In the genomic region with DNA sequence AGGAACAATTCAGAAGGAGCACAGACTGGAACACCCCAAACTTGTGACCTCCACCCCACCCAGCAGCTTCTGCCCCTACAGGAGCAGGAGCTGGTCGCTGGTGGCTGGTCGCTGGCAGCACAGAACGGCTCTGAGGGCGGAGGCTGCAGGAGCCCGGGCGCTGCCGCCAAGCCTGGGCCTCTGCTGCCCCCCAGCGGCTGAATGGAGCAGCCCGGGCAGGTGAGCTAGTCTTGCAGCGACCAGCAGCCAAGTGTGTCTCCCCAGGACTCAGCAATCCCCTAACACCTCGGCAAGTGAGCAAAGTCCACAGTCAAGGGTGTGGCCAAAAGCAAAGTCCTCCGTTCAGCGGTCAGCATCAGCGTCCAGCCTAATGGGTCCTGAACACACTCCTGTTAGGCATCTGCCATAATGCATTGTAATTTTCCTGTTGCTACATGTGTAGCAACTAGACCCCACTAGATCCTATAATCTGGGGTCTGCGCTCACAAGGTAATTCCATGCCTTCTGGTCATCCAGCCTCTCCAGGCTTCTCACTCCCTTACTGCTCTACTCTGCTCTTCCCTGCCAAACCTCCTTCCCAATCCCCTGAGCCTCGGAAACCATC, we compare ENCODE assay signal across 9 cellular contexts. TPM values are rescaled to one million over a fixed set of nuclear protein-coding genes. Genes with fewer than 3 reads are reported as not detected.
DNase-seq lines count a peak whose midpoint lies in the region; ATAC-seq, FAIRE-seq and TF ChIP-seq lines count a peak whose summit lies in the region.
"Had no signal": no experiment of that assay in that cellular context is flagged by ENCODE, and none has a peak within 500 bp of the region (broad histone marks: within the 10 kb centered on the region; RNA-seq: fewer than 3 reads in every experiment).

No MANE protein-coding gene starts in this region.

- ATAC-seq in HG02642 (IDR thresholded peaks at IDR 0.05; ENCODE audit: poor library complexity, unreplicated experiment) (peak; percentile 72), GM19328 (IDR thresholded peaks at IDR 0.05; ENCODE audit: unreplicated experiment) (no peak)

- no peaks in the 10 kb centered on the region for H3K79me2 ChIP-seq in mammary epithelial cell (ENCODE audit: insufficient read depth, low read length)

- 15% methylated on average over 12 of the region's 16 CpGs for WGBS in mammary epithelial cell (ENCODE audit: low coverage, missing lambda C conversion rate)

- H3K9ac ChIP-seq in mammary epithelial cell (ENCODE audit: insufficient read depth, low read length) (no peak overlapping the region), kidney (ENCODE audit: low read length in 2 of 2) (no peak overlapping the region)

- H3K9me3 ChIP-seq in mammary epithelial cell (replicated peaks; ENCODE audit: insufficient read depth, low read length) (no peaks in the 10 kb centered on the region), kidney (ENCODE audit: control insufficient read depth in 1 of 2, low read length in 2 of 2) (no peaks in the 10 kb centered on the region)

- CTCF ChIA-PET in mammary epithelial cell (lab: Charles Lee; ENCODE audit: low non-redundant PET) = interaction anchor here (0.6 to 1.1 kb wide), 7 partner anchors 12 to 1110 kb away, joined by 3 to 8 read pairs (median 4); a partner anchor contains a TSS

- FAIRE-seq in kidney (lab: Jason Lieb, UNC) = no peak

- in situ Hi-C loops in mammary epithelial cell (cut with MboI; ENCODE audit: low sequenced_read_pairs in 2 of 2) = loop anchor here in 1 of 2 donors (25.0 kb wide), 1 partner anchor 1105 kb away; no protein-coding TSS in a partner anchor

- peak overlapping the region; percentile 32 for H2AFZ ChIP-seq in mammary epithelial cell (ENCODE audit: low read depth, low read length)

- H3K36me3 ChIP-seq in mammary epithelial cell (ENCODE audit: insufficient read depth, low read length) (no peaks in the 10 kb centered on the region), kidney (ENCODE audit: control insufficient read depth in 1 of 2, insufficient read depth in 2 of 2, low read length in 2 of 2) (no peaks in the 10 kb centered on the region)

- dilution Hi-C loops in mammary epithelial cell (cut with HindIII; ENCODE audit: low sequenced_read_pairs) = no loop called here

- intact Hi-C loops in mammary epithelial cell (cut with micrococcal nuclease) = loop anchor here (1.0 to 5.0 kb wide), 8 partner anchors 40 to 1109 kb away; no protein-coding TSS in a partner anchor
- intact Hi-C loops in kidney (cut with DNase I) = no loop called here

- no peaks in the 10 kb centered on the region for H4K20me1 ChIP-seq in mammary epithelial cell (ENCODE audit: insufficient read depth, low read length)

- DNase-seq in DMS79 (lab: John Stamatoyannopoulos, UW) (peak; percentile 41), NCI-H2171 (lab: John Stamatoyannopoulos, UW) (peak; percentile 42), mammary epithelial cell (peak; percentile 63), kidney (peak; percentile 89)
- peak; percentile 61 to 76 (median 68) for DNase-seq in activated CD4-positive, CD25-positive, alpha-beta regulatory T cell (lab: John Stamatoyannopoulos, UW)
- DNase-seq in stimulated activated CD4-positive, alpha-beta T cell treated with anti-CD3 and anti-CD28 coated beads, Interleukin-1b, Interleukin-23, amount 100 ng/mL, for 24 hours (ENCODE audit: low read depth in 4 of 4, low spot score in 1 of 4) = peak; percentile 55 to 74 (median 69)

- TF ChIP-seq CTCF in mammary epithelial cell (conservative IDR thresholded peaks at IDR 0.05 in 1 of 2, IDR thresholded peaks at IDR 0.05 in 1 of 2; ENCODE audit: extremely low read depth in 1 of 2, insufficient read depth in 1 of 2, low read depth in 1 of 2, low read length in 2 of 2) (peak; percentile 92 to 98), kidney (IDR thresholded peaks at IDR 0.05; ENCODE audit: borderline replicate concordance, extremely low read depth, insufficient read depth) (peak; percentile 88)

- H3K27ac ChIP-seq in mammary epithelial cell (ENCODE audit: insufficient read depth, low read depth, low read length) (no peak overlapping the region), kidney (ENCODE audit: low read depth in 2 of 2, low read length in 2 of 2) (no peak overlapping the region)

- H3K27me3 ChIP-seq in mammary epithelial cell (ENCODE audit: insufficient read depth, low read length) = no peaks in the 10 kb centered on the region

- H3K4me1 ChIP-seq in mammary epithelial cell (ENCODE audit: insufficient read depth, low read length) (no peaks in the 10 kb centered on the region), kidney (ENCODE audit: control insufficient read depth in 1 of 2, insufficient read depth in 1 of 2, low read depth in 1 of 2, low read length in 2 of 2) (peaks cover 0 to 3% of the 10 kb centered on the region in 2 donors)

- no TSS peak for BruUV-seq in mammary epithelial cell (replicated peaks; lab: Mats Ljungman, UMichigan)

- no peak overlapping the region for H3K4me3 ChIP-seq in mammary epithelial cell (replicated peaks in 1 of 3; ENCODE audit: insufficient read depth in 1 of 3, low read depth in 2 of 3, low read length in 3 of 3)
- H3K4me3 ChIP-seq in kidney (ENCODE audit: low read length in 2 of 2) = no peak overlapping the region

- no peak overlapping the region for H3K4me2 ChIP-seq in mammary epithelial cell (ENCODE audit: insufficient read depth, low read depth, low read length)

RNA-seq across cellular contexts. Expression of a gene that starts 12.1 kb away (rescaled TPM):
- total RNA-seq in mammary epithelial cell (10 to 100 TPM; 28.2 to 95.5 TPM), kidney (not detected)
- polyA plus RNA-seq in mammary epithelial cell (268 TPM), kidney (ENCODE audit: insufficient read depth, low read depth, low replicate concordance) (not detected)
- polyA minus RNA-seq in mammary epithelial cell = 166 TPM

RNA-seq across cellular contexts. Expression of a gene that starts 16.8 kb away (rescaled TPM):
- 1 to 10 TPM in 1 of 2 donors, under 1 TPM in 1; 0.17 to 1.7 TPM for total RNA-seq in mammary epithelial cell
- polyA plus RNA-seq in mammary epithelial cell = 8.5 TPM
- polyA minus RNA-seq in mammary epithelial cell = 5.3 TPM
- 0.50 TPM for total RNA-seq in kidney
- not detected for polyA plus RNA-seq in kidney (ENCODE audit: insufficient read depth, low read depth, low replicate concordance)
- polyA plus RNA-seq: adipose tissue had no signal

RNA-seq across cellular contexts. Expression of a gene that starts 38.2 kb away (rescaled TPM):
- 100 to 1,000 TPM in 1 of 2 donors, 10 to 100 TPM in 1; 24.8 to 188 TPM for total RNA-seq in mammary epithelial cell
- 232 TPM for polyA plus RNA-seq in mammary epithelial cell
- polyA minus RNA-seq in mammary epithelial cell = 157 TPM
- 8.8 TPM for total RNA-seq in kidney
- not detected for polyA plus RNA-seq in kidney (ENCODE audit: insufficient read depth, low read depth, low replicate concordance)

RNA-seq across cellular contexts. Expression of a gene that starts 50.0 kb away (rescaled TPM):
- not detected for total RNA-seq in mammary epithelial cell
- polyA plus RNA-seq in mammary epithelial cell = 0.07 TPM
- polyA minus RNA-seq in mammary epithelial cell = not detected
- 15.6 TPM for total RNA-seq in kidney
- polyA plus RNA-seq in kidney (ENCODE audit: insufficient read depth, low read depth, low replicate concordance) = 31.9 TPM

Comparison
In these comparisons a context has a peak if more than half of its experiments do, and no peak if none do; other contexts are left out.
1. RNA of a gene that starts 12.1 kb away (total RNA-seq): 28.2 to 95.5 TPM in mammary epithelial cell; not detected in kidney (single experiment); every median in the first group is over 10 times any median in the second.
2. Peak in every context shown above with its lines, with median percentiles within 50 percentile points of each other: DNase-seq.